14 cellular contexts compared by ENCODE assay signal in genomic region chr2:202723746-202724145, GRCh38.
DNase-seq lines count a peak whose midpoint lies in the region; ATAC-seq lines count a peak whose summit lies in the region.
"Had no signal": no experiment of that assay in that cellular context is flagged by ENCODE, and none has a peak within 500 bp of the region (broad histone marks: within the 10 kb centered on the region; RNA-seq: fewer than 3 reads in every experiment).

No MANE protein-coding gene starts in this region.

- no peak for ATAC-seq in GM19023 (IDR thresholded peaks at IDR 0.05; ENCODE audit: unreplicated experiment)
- ATAC-seq: HCT116 had no signal

- DNase-seq in SIG-M5 treated with dmso at 0.1 percent for 504 hours (lab: John Stamatoyannopoulos, UW; ENCODE audit: unreplicated experiment) = peak; percentile 55
- DNase-seq in SIG-M5 (lab: John Stamatoyannopoulos, UW) = no peak
- DNase-seq in NOMO-1 treated with DMSO at 0.1 percent for 48 hours (lab: John Stamatoyannopoulos, UW; ENCODE audit: unreplicated experiment) = peak; percentile 65
- peak; percentile 63 for DNase-seq in amniotic epithelial cell (ENCODE audit: low read depth)
- DNase-seq in inferior parietal cortex (ENCODE audit: extremely low spot score) = no peak
- DNase-seq in GM19238 (ENCODE audit: insufficient read length, low spot score) = no peak
- DNase-seq: ACHN; AML-193; Caco-2; CD4-positive, alpha-beta T cell; GOT3; H7 had no signal

Comparison
In these comparisons a context has a peak if more than half of its experiments do, and no peak if none do; other contexts are left out.
1. DNase-seq: peak in SIG-M5 treated with dmso at 0.1 percent for 504 hours (single experiment), NOMO-1 treated with DMSO at 0.1 percent for 48 hours (single experiment) and amniotic epithelial cell (single experiment); none in SIG-M5 (single experiment), inferior parietal cortex (single experiment) and GM19238 (single experiment).